Comparison of ENCODE assay signal across 9 cellular contexts in genomic region chr20:24634855-24635254, GRCh38.
DNase-seq lines count a peak whose midpoint lies in the region; ATAC-seq and TF ChIP-seq lines count a peak whose summit lies in the region.
"Had no signal": no experiment of that assay in that cellular context is flagged by ENCODE, and none has a peak within 500 bp of the region (broad histone marks: within the 10 kb centered on the region; RNA-seq: fewer than 3 reads in every experiment).

No MANE protein-coding gene starts in this region.

- DNase-seq in GM04504 (ENCODE audit: low read depth) (peak; percentile 85), RPMI7951 (ENCODE audit: low read depth) (peak; percentile 98), fibroblast of pulmonary artery (ENCODE audit: low read depth) (peak; percentile 89), pons (ENCODE audit: low spot score) (peak; percentile 78), GM13977 (ENCODE audit: low spot score) (no peak)
- DNase-seq in stimulated activated CD4-positive, alpha-beta T cell treated with anti-CD3 and anti-CD28 coated beads, Interleukin-4, amount 100 ng/mL, for 4 hours: no peak

- in situ Hi-C loops in GM13977 (cut with MboI; ENCODE audit: low pct_unique_long_range_greater_than_20kb, low sequenced_read_pairs, unreplicated experiment): no loop called here

- H3K4me3 ChIP-seq in fibroblast of pulmonary artery (replicated peaks; ENCODE audit: low read depth, low read length): no peak overlapping the region
- H3K4me3 ChIP-seq: lung had no signal

- ATAC-seq in GM21367 (IDR thresholded peaks at IDR 0.05; ENCODE audit: unreplicated experiment) (no peak), HG03342 (IDR thresholded peaks at IDR 0.05; ENCODE audit: unreplicated experiment) (no peak)

- no peak for TF ChIP-seq CTCF in fibroblast of pulmonary artery (IDR thresholded peaks at IDR 0.05; ENCODE audit: low read length, missing control alignments)
- no peak for TF ChIP-seq CTCF in GM13977 (IDR thresholded peaks at IDR 0.05; ENCODE audit: extremely low read depth, insufficient read depth, missing control alignments)

Comparison
In these comparisons a context has a peak if more than half of its experiments do, and no peak if none do; other contexts are left out.
1. DNase-seq: peak in GM04504 (single experiment), RPMI7951 (single experiment), fibroblast of pulmonary artery (single experiment) and pons (single experiment); none in GM13977 (single experiment) and stimulated activated CD4-positive, alpha-beta T cell treated with anti-CD3 and anti-CD28 coated beads, Interleukin-4, amount 100 ng/mL, for 4 hours (0 of 2).